In the genomic region with DNA sequence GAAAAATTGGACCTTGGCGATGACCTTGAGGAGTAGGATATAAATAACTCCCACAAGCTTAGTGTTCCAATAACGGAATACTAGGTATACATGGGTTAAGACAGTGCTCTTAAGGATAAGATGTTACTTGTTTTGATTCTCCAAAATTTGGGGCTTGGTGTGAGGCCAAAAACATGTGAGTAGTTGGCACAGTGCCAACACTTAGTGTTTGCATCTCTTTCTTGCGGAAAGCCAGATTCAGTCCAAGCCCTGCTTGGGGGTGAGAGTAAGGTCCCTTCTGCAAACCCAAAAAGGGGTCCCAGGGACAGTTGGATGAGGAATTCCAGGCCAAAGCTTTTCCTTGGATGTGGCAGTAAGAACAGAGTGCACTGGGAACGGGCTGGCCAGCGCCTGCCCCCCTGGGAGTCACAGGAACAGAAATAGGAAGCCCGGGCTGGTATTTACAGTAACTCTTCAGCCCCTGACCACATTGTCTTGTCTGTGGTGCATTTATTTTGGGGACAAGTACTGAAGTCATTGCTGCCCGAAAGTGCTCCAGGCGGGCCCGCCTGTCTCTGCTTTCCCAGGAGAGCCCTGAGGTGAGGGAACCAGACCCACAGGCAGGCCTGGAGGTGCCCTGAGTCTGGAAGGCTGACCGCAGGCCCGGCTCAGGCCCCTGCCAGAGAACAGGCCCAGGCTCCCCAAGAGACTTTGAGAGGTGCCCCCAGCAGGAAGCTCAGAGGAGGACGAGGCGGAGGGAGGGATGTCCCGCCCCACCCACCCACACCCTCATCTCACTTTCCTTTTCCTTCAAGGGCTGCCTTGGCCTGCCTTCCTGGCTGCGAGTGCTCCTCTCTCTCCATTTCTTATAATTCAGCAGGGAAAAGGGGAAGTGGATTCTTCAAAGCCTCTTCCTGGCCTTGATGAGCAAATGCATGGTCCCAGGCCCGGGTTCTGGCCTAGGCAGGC, we compare ENCODE assay signal across 13 cellular contexts.
A peak's percentile ranks its signal among the peaks of the same experiment; 100 is the strongest.
DNase-seq lines count a peak whose midpoint lies in the region; ATAC-seq and TF ChIP-seq lines count a peak whose summit lies in the region.
"Had no signal": no experiment of that assay in that cellular context is flagged by ENCODE, and none has a peak within 500 bp of the region (broad histone marks: within the 10 kb centered on the region; RNA-seq: fewer than 3 reads in every experiment).

No MANE protein-coding gene starts in this region.

- DNase-seq in CD1c-positive myeloid dendritic cell (ENCODE audit: extremely low spot score) (peak; percentile 46), NOMO-1 treated with DMSO at 0.1 percent for 48 hours (lab: John Stamatoyannopoulos, UW; ENCODE audit: unreplicated experiment) (peak; percentile 26), left ventricle myocardium inferior (peak; percentile 30), psoas muscle (peak; percentile 26 to 49), NCI-H226 (no peak), NCI-H146 (lab: John Stamatoyannopoulos, UW) (no peak)
- DNase-seq: activated naive CD8-positive, alpha-beta T cell treated with anti-CD3 and anti-CD28 coated beads for 36 hours; erythroblast; stimulated activated CD4-positive, alpha-beta T cell treated with anti-CD3 and anti-CD28 coated beads, Interleukin-4, amount 100 ng/mL, for 4 hours; stimulated activated naive CD4-positive, alpha-beta T cell treated with Interleukin-2 at 50 U/mL for 16 hours had no signal

- TF ChIP-seq CTCF in left ventricle myocardium inferior (IDR thresholded peaks at IDR 0.05; ENCODE audit: borderline replicate concordance) (no peak), psoas muscle (IDR thresholded peaks at IDR 0.05) (no peak)

- peak in 3 of 4 donors; percentile 27 to 58 (median 42) for ATAC-seq in psoas muscle
- no peak for ATAC-seq in HG03342 (IDR thresholded peaks at IDR 0.05; ENCODE audit: unreplicated experiment)
- ATAC-seq in GM18519 (IDR thresholded peaks at IDR 0.05; ENCODE audit: low FRiP score, unreplicated experiment) = no peak

- H3K27me3 ChIP-seq in left ventricle myocardium inferior (ENCODE audit: low read depth) (peaks cover 15% of the 10 kb centered on the region), psoas muscle (ENCODE audit: insufficient read depth in 3 of 3, low read length in 2 of 3) (no peaks in the 10 kb centered on the region)
- H3K27me3 ChIP-seq: SJSA1 had no signal

- peak overlapping the region; percentile 69 for H3K27ac ChIP-seq in left ventricle myocardium inferior (replicated peaks)
- no peak overlapping the region for H3K27ac ChIP-seq in psoas muscle
- H3K27ac ChIP-seq: SJSA1 had no signal

- intact Hi-C loops in left ventricle myocardium inferior (cut with micrococcal nuclease) (no loop called here), psoas muscle (cut with DNase I) (no loop called here)

- H3K4me1 ChIP-seq in left ventricle myocardium inferior (peaks cover 14% of the 10 kb centered on the region), psoas muscle (no peaks in the 10 kb centered on the region)
- H3K4me1 ChIP-seq: SJSA1 had no signal

- H3K36me3 ChIP-seq in left ventricle myocardium inferior = no peaks in the 10 kb centered on the region
- H3K36me3 ChIP-seq in psoas muscle (ENCODE audit: insufficient read depth in 1 of 2, low read depth in 1 of 2) = no peaks in the 10 kb centered on the region
- H3K36me3 ChIP-seq: SJSA1 had no signal

- WGBS in psoas muscle, 3 donors = 64 to 70% (median 69%) methylated on average over 16 of the region's 16 CpGs

- H3K9me3 ChIP-seq in left ventricle myocardium inferior (replicated peaks) (no peaks in the 10 kb centered on the region), psoas muscle (no peaks in the 10 kb centered on the region)
- H3K9me3 ChIP-seq: SJSA1 had no signal

- H3K4me3 ChIP-seq in left ventricle myocardium inferior (no peak overlapping the region), psoas muscle (no peak overlapping the region)
- H3K4me3 ChIP-seq: SJSA1 had no signal

Comparison
In these comparisons a context has a peak if more than half of its experiments do, and no peak if none do; other contexts are left out.
1. DNase-seq: peak in CD1c-positive myeloid dendritic cell (single experiment), NOMO-1 treated with DMSO at 0.1 percent for 48 hours (single experiment), left ventricle myocardium inferior (single experiment) and psoas muscle (2 of 2); none in NCI-H226 (single experiment) and NCI-H146 (single experiment).
2. ATAC-seq: peak in psoas muscle (3 of 4); none in HG03342 (single experiment) and GM18519 (single experiment).